ENCODE assay signal across 26 cellular contexts in the genomic region with DNA sequence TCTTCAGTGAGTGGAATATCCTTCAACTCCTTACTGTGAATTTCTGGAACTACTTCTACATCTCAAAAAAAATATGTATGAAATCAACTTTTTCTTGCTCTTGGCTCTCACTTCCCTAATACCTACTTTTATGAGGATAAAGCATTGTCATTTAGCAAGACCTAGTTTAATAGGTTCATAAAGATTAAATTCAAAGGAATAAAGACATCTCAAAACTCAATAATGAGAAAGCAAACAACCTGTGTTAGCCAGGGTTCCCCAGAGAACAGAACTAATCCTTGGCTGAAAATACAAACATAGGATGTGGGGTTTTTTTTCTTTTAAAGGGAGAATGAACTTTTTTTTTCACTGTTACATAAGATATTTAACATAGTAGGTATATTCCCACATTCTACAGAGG.
"Had no signal": no experiment of that assay in that cellular context is flagged by ENCODE, and none has a peak within 500 bp of the region (broad histone marks: within the 10 kb centered on the region; RNA-seq: fewer than 3 reads in every experiment).

No MANE protein-coding gene starts in this region.

- H3K27ac Mint-ChIP-seq: stimulated activated effector memory CD8-positive, alpha-beta T cell treated with anti-CD3 and anti-CD28 coated beads, Interleukin-12 subunit alpha, Interleukin-12 subunit beta, amount 100 ng/mL, for 72 hours; stimulated activated naive CD8-positive, alpha-beta T cell treated with anti-CD3 and anti-CD28 coated beads, Interleukin-15, Interleukin-2, amounts not matched to agents 100 ng/mL and 50 ng/mL, for 24 hours had no signal

- FAIRE-seq: keratinocyte, small intestine, urothelium cell line had no signal

- H3K27ac ChIP-seq: left lung, ovary, prostate gland, sigmoid colon, spleen, suprapubic skin, thoracic aorta, tibial artery, upper lobe of right lung had no signal

- H3K27me3 Mint-ChIP-seq: naive thymus-derived CD4-positive, alpha-beta T cell; natural killer cell treated with Interleukin-12 subunit alpha and Interleukin-12 subunit beta and Interleukin-15 and Interleukin-18, amount 100 ng/mL, for 72 hours; stimulated activated naive CD8-positive, alpha-beta T cell treated with anti-CD3 and anti-CD28 coated beads, Interleukin-15, Interleukin-2, amounts not matched to agents 100 ng/mL and 50 ng/mL, for 24 hours had no signal

- H3K4me1 ChIP-seq: left lung, prostate gland, sigmoid colon, spleen, suprapubic skin, tibial artery, upper lobe of right lung had no signal

- H3K9me3 ChIP-seq: left lung, mucosa of descending colon, ovary, prostate gland, sigmoid colon, spleen, suprapubic skin, thoracic aorta, tibial artery, upper lobe of right lung had no signal

- H3K4me1 Mint-ChIP-seq: stimulated activated effector memory CD8-positive, alpha-beta T cell treated with anti-CD3 and anti-CD28 coated beads, Interleukin-12 subunit alpha, Interleukin-12 subunit beta, amount 100 ng/mL, for 72 hours had no signal

- ATAC-seq: left colon; left lung; mucosa of descending colon; naive thymus-derived CD4-positive, alpha-beta T cell; natural killer cell treated with Interleukin-12 subunit alpha and Interleukin-12 subunit beta and Interleukin-15 and Interleukin-18, amount 100 ng/mL, for 72 hours; right cardiac atrium; stimulated activated effector memory CD8-positive, alpha-beta T cell treated with anti-CD3 and anti-CD28 coated beads, Interleukin-12 subunit alpha, Interleukin-12 subunit beta, amount 100 ng/mL, for 72 hours; upper lobe of right lung had no signal

- H3K4me3 ChIP-seq: left lung, lung, mucosa of descending colon, ovary, prostate gland, sigmoid colon, spleen, suprapubic skin, thoracic aorta, tibial artery, upper lobe of right lung had no signal

- H3K27me3 ChIP-seq: left lung, ovary, sigmoid colon, spleen, suprapubic skin, tibial artery, upper lobe of right lung had no signal

- DNase-seq: hippocampal formation; left colon; left lung; mesendoderm; midbrain; mucosa of descending colon; naive thymus-derived CD4-positive, alpha-beta T cell; ovary; retina; right cardiac atrium; sigmoid colon; small intestine; spleen; stimulated activated CD4-positive, alpha-beta T cell treated with anti-CD3 and anti-CD28 coated beads, Interleukin-4, amount 100 ng/mL, for 24 hours; stimulated activated naive CD4-positive, alpha-beta T cell; tibial artery; upper lobe of right lung had no signal

- H3K4me3 Mint-ChIP-seq: naive thymus-derived CD4-positive, alpha-beta T cell; natural killer cell treated with Interleukin-12 subunit alpha and Interleukin-12 subunit beta and Interleukin-15 and Interleukin-18, amount 100 ng/mL, for 72 hours; stimulated activated effector memory CD8-positive, alpha-beta T cell treated with anti-CD3 and anti-CD28 coated beads, Interleukin-12 subunit alpha, Interleukin-12 subunit beta, amount 100 ng/mL, for 72 hours; stimulated activated naive CD8-positive, alpha-beta T cell treated with anti-CD3 and anti-CD28 coated beads, Interleukin-15, Interleukin-2, amounts not matched to agents 100 ng/mL and 50 ng/mL, for 24 hours had no signal

- H3K9me3 Mint-ChIP-seq: natural killer cell treated with Interleukin-12 subunit alpha and Interleukin-12 subunit beta and Interleukin-15 and Interleukin-18, amount 100 ng/mL, for 72 hours; stimulated activated effector memory CD8-positive, alpha-beta T cell treated with anti-CD3 and anti-CD28 coated beads, Interleukin-12 subunit alpha, Interleukin-12 subunit beta, amount 100 ng/mL, for 72 hours had no signal

- H3K36me3 ChIP-seq: ovary, prostate gland, thoracic aorta had no signal
